ENCODE assay signal across 9 cellular contexts in genomic region chr13:114124921-114125320, GRCh38. TPM values are rescaled to one million over a fixed set of nuclear protein-coding genes. Genes with fewer than 3 reads are reported as not detected.
DNase-seq lines count a peak whose midpoint lies in the region; ATAC-seq, FAIRE-seq and TF ChIP-seq lines count a peak whose summit lies in the region.
"Had no signal": no experiment of that assay in that cellular context is flagged by ENCODE, and none has a peak within 500 bp of the region (broad histone marks: within the 10 kb centered on the region; RNA-seq: fewer than 3 reads in every experiment).

No MANE protein-coding gene starts in this region.

- no peak overlapping the region for H2BK20ac ChIP-seq in H9 (ENCODE audit: low read depth, low read length, poor library complexity, severe bottlenecking)

- no peak overlapping the region for H2AFZ ChIP-seq in H9 (ENCODE audit: low read length)

- POLR2A ChIA-PET in CD4-positive, alpha-beta memory T cell (lab: Charles Lee; ENCODE audit: partially characterized antibody), result interaction anchor here (2.8 to 9.5 kb wide), 3 partner anchors 12 to 20 kb away, joined by 17 to 170 read pairs (median 113); no protein-coding TSS in a partner anchor
- POLR2A ChIA-PET in naive thymus-derived CD4-positive, alpha-beta T cell (lab: Charles Lee), result interaction anchor here (1.0 to 13.0 kb wide), 6 partner anchors 10 to 101 kb away, joined by 3 to 137 read pairs (median 5); no protein-coding TSS in a partner anchor

- no peak overlapping the region for H2BK5ac ChIP-seq in H9 (ENCODE audit: insufficient read length, low read length)

- H3K4me1 ChIP-seq in CD4-positive, alpha-beta memory T cell (ENCODE audit: insufficient read depth, low read length), result peaks cover 95% of the 10 kb centered on the region
- H3K4me1 ChIP-seq in naive thymus-derived CD4-positive, alpha-beta T cell (ENCODE audit: control insufficient read depth in 2 of 2, insufficient read depth in 2 of 2, low read length in 2 of 2), result peaks cover 90 to 95% of the 10 kb centered on the region in 2 donors
- H3K4me1 ChIP-seq in H9 (ENCODE audit: insufficient read depth, low read length), result peaks cover 5% of the 10 kb centered on the region; the same call in 1 of the 2 replicates

- peaks cover 13% of the 10 kb centered on the region for H3K36me3 ChIP-seq in CD4-positive, alpha-beta memory T cell (ENCODE audit: insufficient read depth, low read length)
- H3K36me3 ChIP-seq in naive thymus-derived CD4-positive, alpha-beta T cell (ENCODE audit: control insufficient read depth in 2 of 3, insufficient read depth in 3 of 3, low read length in 3 of 3), result peaks cover 0 to 24% (median 0%) of the 10 kb centered on the region in 3 experiments

- H4K5ac ChIP-seq in H9 (ENCODE audit: insufficient read length, low read depth, low read length), result no peak overlapping the region

- no peak for FAIRE-seq in RCC 7860 (lab: Jason Lieb, UNC)

- no peak overlapping the region for H3K18ac ChIP-seq in H9 (ENCODE audit: insufficient read length, low read depth, low read length)

- peak overlapping the region in 1 of 2 donors; percentile 15 for H3K4me3 ChIP-seq in CD4-positive, alpha-beta memory T cell (ENCODE audit: low read length in 2 of 2)
- peak overlapping the region; percentile 42 for H3K4me3 ChIP-seq in naive thymus-derived CD4-positive, alpha-beta T cell (ENCODE audit: low read length)

- H3K27ac ChIP-seq in CD4-positive, alpha-beta memory T cell (ENCODE audit: low read depth, low read length), result peak overlapping the region; percentile 22
- peak overlapping the region; percentile 53 for H3K27ac ChIP-seq in naive thymus-derived CD4-positive, alpha-beta T cell (ENCODE audit: low read depth, low read length)
- H3K27ac ChIP-seq in H9 (ENCODE audit: insufficient read length, low read depth, low read length), result no peak overlapping the region

- peaks cover 52 to 95% (median 77%) of the 10 kb centered on the region in 4 donors for H3K4me1 Mint-ChIP-seq in CD4-positive, alpha-beta memory T cell
- H3K4me1 Mint-ChIP-seq in activated naive CD4-positive, alpha-beta T cell treated with anti-CD3 and anti-CD28 coated beads, Interleukin-2, amount 10 ng/mL, durations not matched to agents 7 days and 5 days, result peaks cover 82% of the 10 kb centered on the region
- H3K4me1 Mint-ChIP-seq in naive thymus-derived CD4-positive, alpha-beta T cell, result peaks cover 69 to 94% (median 88%) of the 10 kb centered on the region in 7 donors
- H3K4me1 Mint-ChIP-seq in H9, result peaks cover 40 to 43% of the 10 kb centered on the region in 2 experiments

- H3K14ac ChIP-seq in H9 (ENCODE audit: insufficient read depth, low read length), result no peak overlapping the region

- no peak overlapping the region for H3K9ac ChIP-seq in H9 (ENCODE audit: extremely low read depth, insufficient read length, low read length)

- peaks cover 0 to 4% (median 0%) of the 10 kb centered on the region in 8 donors for H3K9me3 Mint-ChIP-seq in CD4-positive, alpha-beta memory T cell
- peaks cover 18% of the 10 kb centered on the region for H3K9me3 Mint-ChIP-seq in activated naive CD4-positive, alpha-beta T cell treated with anti-CD3 and anti-CD28 coated beads, Interleukin-2, amount 10 ng/mL, durations not matched to agents 7 days and 5 days
- peaks cover 0 to 9% (median 0%) of the 10 kb centered on the region in 11 donors for H3K9me3 Mint-ChIP-seq in naive thymus-derived CD4-positive, alpha-beta T cell
- H3K9me3 Mint-ChIP-seq in H9, result no peaks in the 10 kb centered on the region

- H3K27me3 Mint-ChIP-seq in CD4-positive, alpha-beta memory T cell, result no peaks in the 10 kb centered on the region
- H3K27me3 Mint-ChIP-seq in activated naive CD4-positive, alpha-beta T cell treated with anti-CD3 and anti-CD28 coated beads, Interleukin-2, amount 10 ng/mL, durations not matched to agents 7 days and 5 days, result no peaks in the 10 kb centered on the region
- peaks cover 0 to 5% (median 0%) of the 10 kb centered on the region in 5 donors for H3K27me3 Mint-ChIP-seq in naive thymus-derived CD4-positive, alpha-beta T cell
- H3K27me3 Mint-ChIP-seq in H9 (ENCODE audit: low read depth), result peaks cover 5% of the 10 kb centered on the region

- peak; percentile 64 for ATAC-seq in naive thymus-derived CD4-positive, alpha-beta T cell
- ATAC-seq in GM18861 (IDR thresholded peaks at IDR 0.05; ENCODE audit: unreplicated experiment) (no peak), GM21737 (IDR thresholded peaks at IDR 0.05; ENCODE audit: unreplicated experiment) (no peak), HG02588 (IDR thresholded peaks at IDR 0.05; ENCODE audit: unreplicated experiment) (no peak)

- no peak for TF ChIP-seq CTCF in H9 (conservative IDR thresholded peaks at IDR 0.05)

- no peak overlapping the region for H2BK15ac ChIP-seq in H9 (ENCODE audit: low read depth, low read length)

- no peak overlapping the region for H2BK12ac ChIP-seq in H9 (ENCODE audit: insufficient read length, low read depth, low read length)

- H3K79me1 ChIP-seq in H9 (ENCODE audit: insufficient read depth, low read depth, low read length, poor library complexity, severe bottlenecking), result no peaks in the 10 kb centered on the region

- intact Hi-C loops in CD4-positive, alpha-beta memory T cell (cut with micrococcal nuclease), result loop anchor here (5.0 kb wide), 1 partner anchor 37 kb away; no protein-coding TSS in a partner anchor
- intact Hi-C loops in naive thymus-derived CD4-positive, alpha-beta T cell (cut with micrococcal nuclease), result loop anchor here in 1 of 2 donors (1.0 kb wide), 1 partner anchor 15 kb away; no protein-coding TSS in a partner anchor

- no peak overlapping the region for H3K4ac ChIP-seq in H9 (ENCODE audit: low read depth, low read length)

- peaks cover 7% of the 10 kb centered on the region; the same call in 1 of the 2 replicates for H3K79me2 ChIP-seq in H9 (ENCODE audit: insufficient read depth, low read length)

- peak overlapping the region; percentile 85 to 98 (median 93) for H3K27ac Mint-ChIP-seq in CD4-positive, alpha-beta memory T cell
- H3K27ac Mint-ChIP-seq in activated naive CD4-positive, alpha-beta T cell treated with anti-CD3 and anti-CD28 coated beads, Interleukin-2, amount 10 ng/mL, durations not matched to agents 7 days and 5 days, result peak overlapping the region; percentile 88
- H3K27ac Mint-ChIP-seq in naive thymus-derived CD4-positive, alpha-beta T cell, result peak overlapping the region; percentile 73 to 96 (median 92)
- H3K27ac Mint-ChIP-seq in H9, result no peak overlapping the region

- peak overlapping the region; percentile 58 to 88 (median 74) for H3K4me3 Mint-ChIP-seq in CD4-positive, alpha-beta memory T cell
- H3K4me3 Mint-ChIP-seq in activated naive CD4-positive, alpha-beta T cell treated with anti-CD3 and anti-CD28 coated beads, Interleukin-2, amount 10 ng/mL, durations not matched to agents 7 days and 5 days, result peak overlapping the region; percentile 42
- H3K4me3 Mint-ChIP-seq in naive thymus-derived CD4-positive, alpha-beta T cell, result peak overlapping the region; percentile 58 to 88 (median 78)
- no peak overlapping the region for H3K4me3 Mint-ChIP-seq in H9

- H4K8ac ChIP-seq in H9 (replicated peaks; ENCODE audit: insufficient read length, low read depth, low read length), result no peak overlapping the region

- no CpG with 5 or more reads among the region's 9 CpGs for WGBS in H9 (ENCODE audit: extremely low coverage, insufficient read length, low lambda C conversion rate)

- H3K9me3 ChIP-seq in CD4-positive, alpha-beta memory T cell (ENCODE audit: control insufficient read depth in 1 of 2, low read length in 2 of 2), result no peaks in the 10 kb centered on the region
- H3K9me3 ChIP-seq in naive thymus-derived CD4-positive, alpha-beta T cell (ENCODE audit: control insufficient read depth in 2 of 3, low read length in 3 of 3), result no peaks in the 10 kb centered on the region
- no peaks in the 10 kb centered on the region for H3K9me3 ChIP-seq in H9 (ENCODE audit: control insufficient read depth, low read depth, low read length)

- no peak overlapping the region for H4K91ac ChIP-seq in H9 (ENCODE audit: insufficient read length, low read depth, low read length)

- no peaks in the 10 kb centered on the region for H4K20me1 ChIP-seq in H9 (ENCODE audit: control insufficient read depth, insufficient read depth, insufficient read length)

- H3K27me3 ChIP-seq in CD4-positive, alpha-beta memory T cell (ENCODE audit: insufficient read depth, low read length), result no peaks in the 10 kb centered on the region
- no peaks in the 10 kb centered on the region for H3K27me3 ChIP-seq in naive thymus-derived CD4-positive, alpha-beta T cell (ENCODE audit: control insufficient read depth in 2 of 2, insufficient read depth in 2 of 2, low read length in 2 of 2)
- no peaks in the 10 kb centered on the region for H3K27me3 ChIP-seq in H9 (ENCODE audit: insufficient read depth, low read length)

- peak; percentile 72 to 87 (median 78) for DNase-seq in CD4-positive, alpha-beta memory T cell
- DNase-seq in RCC 7860 (ENCODE audit: low spot score), result peak; percentile 53
- peak; percentile 83 for DNase-seq in activated naive CD4-positive, alpha-beta T cell treated with anti-CD3 and anti-CD28 coated beads, Interleukin-2, amount 10 ng/mL, durations not matched to agents 7 days and 5 days
- peak in 8 of 9 donors; percentile 67 to 87 (median 80) for DNase-seq in naive thymus-derived CD4-positive, alpha-beta T cell
- DNase-seq in H9, result no peak
- DNase-seq: NCI-H1105 treated with DMSO at 0.1 percent for 48 hours had no signal

- peaks cover 46 to 61% of the 10 kb centered on the region in 2 donors for H3K36me3 Mint-ChIP-seq in CD4-positive, alpha-beta memory T cell
- H3K36me3 Mint-ChIP-seq in activated naive CD4-positive, alpha-beta T cell treated with anti-CD3 and anti-CD28 coated beads, Interleukin-2, amount 10 ng/mL, durations not matched to agents 7 days and 5 days, result peaks cover 65% of the 10 kb centered on the region
- H3K36me3 Mint-ChIP-seq in naive thymus-derived CD4-positive, alpha-beta T cell, result peaks cover 18 to 54% (median 31%) of the 10 kb centered on the region in 5 donors
- no peaks in the 10 kb centered on the region; a peak in 1 of 7 replicates for H3K36me3 Mint-ChIP-seq in H9 (ENCODE audit: insufficient read depth in 1 of 3, low read depth in 3 of 3)

- H2AK5ac ChIP-seq in H9 (ENCODE audit: insufficient read length, low read length), result no peak overlapping the region

- H3K23ac ChIP-seq in H9 (ENCODE audit: insufficient read length, low read depth, low read length), result no peak overlapping the region

- no peaks in the 10 kb centered on the region for H3K23me2 ChIP-seq in H9 (ENCODE audit: insufficient read length, low read depth, low read length, poor library complexity, severe bottlenecking)

- H3T11ph ChIP-seq in H9 (ENCODE audit: low read length), result no peak overlapping the region

- no peak overlapping the region for H3K56ac ChIP-seq in H9 (ENCODE audit: insufficient read length, low read depth, low read length)

- CTCF ChIA-PET in CD4-positive, alpha-beta memory T cell (lab: Charles Lee; ENCODE audit: partially characterized antibody), result interaction anchor here (2.1 to 5.3 kb wide), 2 partner anchors 14 to 102 kb away, joined by 8 to 32 read pairs; no protein-coding TSS in a partner anchor
- CTCF ChIA-PET in activated naive CD4-positive, alpha-beta T cell treated with anti-CD3 and anti-CD28 coated beads, Interleukin-2, amount 10 ng/mL, durations not matched to agents 7 days and 5 days (lab: Charles Lee), result no interaction called here
- CTCF ChIA-PET in naive thymus-derived CD4-positive, alpha-beta T cell (lab: Charles Lee), result interaction anchor here (1.4 kb wide), 1 partner anchor 11 kb away, joined by 3 read pairs; no protein-coding TSS in a partner anchor

- H2BK120ac ChIP-seq in H9 (ENCODE audit: low read depth, low read length, poor library complexity, severe bottlenecking), result no peak overlapping the region

- no peak overlapping the region for H3K4me2 ChIP-seq in H9 (ENCODE audit: insufficient read depth, insufficient read length, low read length)

RNA-seq across cellular contexts. Expression of gene RASA3, which starts 7.5 kb away (rescaled TPM):
- total RNA-seq in CD4-positive, alpha-beta memory T cell, result 100 to 1,000 TPM; 171 to 174 TPM
- polyA plus RNA-seq in CD4-positive, alpha-beta memory T cell, result 100 to 1,000 TPM in 1 of 2 donors, 10 to 100 TPM in 1; 65.5 to 141 TPM
- total RNA-seq in naive thymus-derived CD4-positive, alpha-beta T cell, result 100 to 1,000 TPM; 110 to 227 (median 199) TPM
- polyA plus RNA-seq in naive thymus-derived CD4-positive, alpha-beta T cell, result 100 to 1,000 TPM; 109 to 195 TPM
- 11.7 and 12.3 TPM in 2 replicates for total RNA-seq in H9 (2021)

RNA-seq across cellular contexts. Expression of gene CFAP97D2, which starts 54.1 kb away (rescaled TPM):
- not detected for total RNA-seq in CD4-positive, alpha-beta memory T cell
- polyA plus RNA-seq in CD4-positive, alpha-beta memory T cell, result not detected
- 1 to 10 TPM in 1 of 5 experiments, under 1 TPM in 1, not detected in 3; 0.27 to 1.1 TPM for total RNA-seq in naive thymus-derived CD4-positive, alpha-beta T cell
- under 1 TPM in 1 of 2 donors, not detected in 1; 0.33 TPM for polyA plus RNA-seq in naive thymus-derived CD4-positive, alpha-beta T cell
- not detected in 2 replicates for total RNA-seq in H9 (2021)

Comparison
In these comparisons a context has a peak if more than half of its experiments do, and no peak if none do; other contexts are left out.
1. H3K27ac Mint-ChIP-seq: peak in CD4-positive, alpha-beta memory T cell (7 of 7), activated naive CD4-positive, alpha-beta T cell treated with anti-CD3 and anti-CD28 coated beads, Interleukin-2, amount 10 ng/mL, durations not matched to agents 7 days and 5 days (single experiment) and naive thymus-derived CD4-positive, alpha-beta T cell (9 of 9); none in H9 (0 of 3).
2. H3K4me3 Mint-ChIP-seq: peak in CD4-positive, alpha-beta memory T cell (8 of 8), activated naive CD4-positive, alpha-beta T cell treated with anti-CD3 and anti-CD28 coated beads, Interleukin-2, amount 10 ng/mL, durations not matched to agents 7 days and 5 days (single experiment) and naive thymus-derived CD4-positive, alpha-beta T cell (10 of 10); none in H9 (0 of 2).